Comparison of ENCODE assay signal across 8 cellular contexts in genomic region chr19:47256688-47257410, GRCh38. TPM values are rescaled to one million over a fixed set of nuclear protein-coding genes. Genes with fewer than 3 reads are reported as not detected.
DNase-seq lines count a peak whose midpoint lies in the region; ATAC-seq and TF ChIP-seq lines count a peak whose summit lies in the region.

No MANE protein-coding gene starts in this region.

- TF ChIP-seq CTCF in CD14-positive monocyte (IDR thresholded peaks at IDR 0.05) (no peak), HL-60 (IDR thresholded peaks at IDR 0.05; ENCODE audit: insufficient read depth, low read length) (no peak), dorsolateral prefrontal cortex (IDR thresholded peaks at IDR 0.05 in 54 of 56, conservative IDR thresholded peaks at IDR 0.05 in 2 of 56; ENCODE audit: low read depth in 1 of 56, partially characterized antibody in 56 of 56) (peak in 4 of 56 donors; percentile 9 to 12 (median 11)), lower leg skin (IDR thresholded peaks at IDR 0.05) (no peak)

- peak overlapping the region; percentile 95 to 99 (median 97) for H3K27ac Mint-ChIP-seq in CD14-positive monocyte
- H3K27ac Mint-ChIP-seq in activated CD4-positive, alpha-beta memory T cell treated with anti-CD3 and anti-CD28 coated beads, Interleukin-2, amount 10 ng/mL, durations not matched to agents 7 days and 5 days = peak overlapping the region; percentile 85

- peaks cover 34 to 36% of the 10 kb centered on the region in 2 donors for H3K36me3 Mint-ChIP-seq in CD14-positive monocyte
- peaks cover 35% of the 10 kb centered on the region for H3K36me3 Mint-ChIP-seq in activated CD4-positive, alpha-beta memory T cell treated with anti-CD3 and anti-CD28 coated beads, Interleukin-2, amount 10 ng/mL, durations not matched to agents 7 days and 5 days (ENCODE audit: low read depth)

- peaks cover 0 to 4% (median 0%) of the 10 kb centered on the region in 7 donors for H3K9me3 Mint-ChIP-seq in CD14-positive monocyte
- H3K9me3 Mint-ChIP-seq in activated CD4-positive, alpha-beta memory T cell treated with anti-CD3 and anti-CD28 coated beads, Interleukin-2, amount 10 ng/mL, durations not matched to agents 7 days and 5 days = no peaks in the 10 kb centered on the region

- peak overlapping the region; percentile 84 to 93 for H3K4me3 Mint-ChIP-seq in CD14-positive monocyte
- H3K4me3 Mint-ChIP-seq in activated CD4-positive, alpha-beta memory T cell treated with anti-CD3 and anti-CD28 coated beads, Interleukin-2, amount 10 ng/mL, durations not matched to agents 7 days and 5 days = peak overlapping the region; percentile 85

- intact Hi-C loops in CD14-positive monocyte (cut with micrococcal nuclease) = loop anchor here (1.0 kb wide), 2 partner anchors 16 to 17 kb away; partner anchors contain the start of gene INAFM1 (in 1 of the 2)
- intact Hi-C loops in dorsolateral prefrontal cortex (cut with DNase I) = loop anchor here in 1 of 2 donors (1.0 kb wide), 1 partner anchor 17 kb away; the partner anchor contains the start of gene INAFM1
- intact Hi-C loops in lower leg skin (cut with DNase I; ENCODE audit: low total_unique reads) = no loop called here

- 0 to 1% methylated on average over 35 to 39 of the region's 53 CpGs for WGBS in lower leg skin, 2 donors

- peaks cover 0 to 8% (median 5%) of the 10 kb centered on the region in 3 donors for H3K27me3 Mint-ChIP-seq in CD14-positive monocyte (ENCODE audit: low read depth in 3 of 3)
- no peaks in the 10 kb centered on the region for H3K27me3 Mint-ChIP-seq in activated CD4-positive, alpha-beta memory T cell treated with anti-CD3 and anti-CD28 coated beads, Interleukin-2, amount 10 ng/mL, durations not matched to agents 7 days and 5 days

- CTCF ChIA-PET in activated CD4-positive, alpha-beta memory T cell treated with anti-CD3 and anti-CD28 coated beads, Interleukin-2, amount 10 ng/mL, durations not matched to agents 7 days and 5 days (lab: Charles Lee) = interaction anchor here (0.6 to 3.6 kb wide), 14 partner anchors 11 to 499 kb away, joined by 3 to 73 read pairs (median 3); no protein-coding TSS in a partner anchor

- POLR2A ChIA-PET in activated CD4-positive, alpha-beta memory T cell treated with anti-CD3 and anti-CD28 coated beads, Interleukin-2, amount 10 ng/mL, durations not matched to agents 7 days and 5 days (lab: Charles Lee) = interaction anchor here (0.8 to 3.9 kb wide), 22 partner anchors 9 to 542 kb away, joined by 3 to 85 read pairs (median 4); partner anchors contain the start of genes ARHGAP35, INAFM1 and ZC3H4

- H3K27me3 ChIP-seq in HL-60 (ENCODE audit: insufficient read depth, poor library complexity, severe bottlenecking) (no peaks in the 10 kb centered on the region), dorsolateral prefrontal cortex (no peaks in the 10 kb centered on the region)

- ATAC-seq in GM19463 (IDR thresholded peaks at IDR 0.05; ENCODE audit: unreplicated experiment) = peak; percentile 64

- peak overlapping the region; percentile 95 for H3K27ac ChIP-seq in HL-60 (replicated peaks)
- peak overlapping the region; percentile 71 to 98 (median 90) for H3K27ac ChIP-seq in dorsolateral prefrontal cortex

- no peak for TF ChIP-seq POLR2A in lower leg skin (IDR thresholded peaks at IDR 0.05)

- DNase-seq in CD14-positive monocyte (ENCODE audit: low spot score) = peak; percentile 100
- DNase-seq in HL-60 (ENCODE audit: low read depth in 1 of 2, low spot score in 1 of 2) = peak; percentile 95 to 100
- peak; percentile 100 for DNase-seq in NCI-H82 treated with DMSO at 0.1 percent for 48 hours (lab: John Stamatoyannopoulos, UW; ENCODE audit: unreplicated experiment)
- peak; percentile 100 for DNase-seq in activated CD4-positive, alpha-beta memory T cell treated with anti-CD3 and anti-CD28 coated beads, Interleukin-2, amount 10 ng/mL, durations not matched to agents 7 days and 5 days
- DNase-seq in dorsolateral prefrontal cortex = peak; percentile 86 to 100 (median 99)
- peak; percentile 100 for DNase-seq in lower leg skin (ENCODE audit: low spot score in 2 of 2)
- peak; percentile 100 for DNase-seq in stimulated activated CD4-positive, alpha-beta T cell treated with anti-CD3 and anti-CD28 coated beads, Interleukin-4, amount 100 ng/mL, for 24 hours

- H3K4me3 ChIP-seq in HL-60 (replicated peaks; ENCODE audit: insufficient read depth, low read length) (peak overlapping the region; percentile 59), dorsolateral prefrontal cortex (peak overlapping the region; percentile 48 to 98 (median 73)), lower leg skin (ENCODE audit: low read depth, poor library complexity, severe bottlenecking) (peak overlapping the region; percentile 42)

- peaks cover 18% of the 10 kb centered on the region for H3K4me1 Mint-ChIP-seq in CD14-positive monocyte
- peaks cover 40% of the 10 kb centered on the region for H3K4me1 Mint-ChIP-seq in activated CD4-positive, alpha-beta memory T cell treated with anti-CD3 and anti-CD28 coated beads, Interleukin-2, amount 10 ng/mL, durations not matched to agents 7 days and 5 days

RNA-seq across cellular contexts. Expression of gene CCDC9, which starts 0.5 kb away (rescaled TPM):
- 1 to 10 TPM; 6.3 to 7.6 TPM for polyA plus RNA-seq in CD14-positive monocyte
- total RNA-seq in activated CD4-positive, alpha-beta memory T cell treated with anti-CD3 and anti-CD28 coated beads, Interleukin-2, amount 10 ng/mL, durations not matched to agents 7 days and 5 days = 10 to 100 TPM; 29.9 to 30.2 TPM
- 10 to 100 TPM; 13.8 to 39.6 (median 24.0) TPM for total RNA-seq in dorsolateral prefrontal cortex
- total RNA-seq in lower leg skin = 10 to 100 TPM; 26.4 to 46.6 (median 33.7) TPM

RNA-seq across cellular contexts. Expression of gene INAFM1, which starts 17.8 kb away (rescaled TPM):
- polyA plus RNA-seq in CD14-positive monocyte = 1 to 10 TPM; 6.5 to 7.3 TPM
- 10 to 100 TPM; 12.6 to 13.9 TPM for total RNA-seq in activated CD4-positive, alpha-beta memory T cell treated with anti-CD3 and anti-CD28 coated beads, Interleukin-2, amount 10 ng/mL, durations not matched to agents 7 days and 5 days
- total RNA-seq in dorsolateral prefrontal cortex (10 to 100 TPM; 13.1 to 31.8 (median 18.3) TPM), lower leg skin (10 to 100 TPM in 1 of 4 donors, 1 to 10 TPM in 3; 6.0 to 13.6 (median 8.2) TPM)

RNA-seq across cellular contexts. Expression of gene BBC3, which starts 25.9 kb away (rescaled TPM):
- 1 to 10 TPM; 2.5 to 4.8 TPM for polyA plus RNA-seq in CD14-positive monocyte
- total RNA-seq in activated CD4-positive, alpha-beta memory T cell treated with anti-CD3 and anti-CD28 coated beads, Interleukin-2, amount 10 ng/mL, durations not matched to agents 7 days and 5 days = 10 to 100 TPM; 17.3 to 19.0 TPM
- 10 to 100 TPM in 50 of 120 experiments, 1 to 10 TPM in 70; 4.8 to 17.2 (median 9.6) TPM for total RNA-seq in dorsolateral prefrontal cortex
- 10 to 100 TPM; 11.2 to 33.0 (median 14.4) TPM for total RNA-seq in lower leg skin

RNA-seq across cellular contexts. Expression of gene C5AR1, which starts 52.8 kb away (rescaled TPM):
- 100 to 1,000 TPM; 143 to 320 TPM for polyA plus RNA-seq in CD14-positive monocyte
- total RNA-seq in activated CD4-positive, alpha-beta memory T cell treated with anti-CD3 and anti-CD28 coated beads, Interleukin-2, amount 10 ng/mL, durations not matched to agents 7 days and 5 days = not detected
- total RNA-seq in dorsolateral prefrontal cortex (10 to 100 TPM in 11 of 120 experiments, 1 to 10 TPM in 108, under 1 TPM in 1; 0.67 to 19.3 (median 5.1) TPM), lower leg skin (1 to 10 TPM; 1.1 to 3.7 (median 2.0) TPM)

Comparison
In these comparisons a context has a peak if more than half of its experiments do, and no peak if none do; other contexts are left out.
1. Peak in every context shown above with its lines: DNase-seq, ATAC-seq, H3K4me3 ChIP-seq and H3K27ac ChIP-seq.